ENCODE assay signal across 5 cellular contexts in the genomic region with DNA sequence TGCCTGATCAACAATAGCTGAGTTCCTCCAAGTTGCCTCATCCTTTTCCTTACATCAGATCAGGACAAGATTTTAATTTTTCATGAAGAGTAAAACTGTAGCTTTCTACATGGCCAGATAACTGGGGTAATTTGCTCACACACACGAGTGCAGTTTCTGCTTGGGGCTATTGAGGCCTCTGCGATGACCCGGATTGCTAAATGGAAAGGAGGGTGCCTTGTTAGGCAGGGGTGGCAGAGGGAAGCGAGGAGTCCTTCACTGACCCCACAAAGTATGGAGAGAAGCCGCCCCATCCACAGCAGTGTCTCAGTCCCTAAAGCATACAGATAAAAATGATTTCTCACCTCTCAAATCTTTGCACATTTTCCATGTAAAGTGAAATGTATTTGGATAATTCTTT.
"Had no signal": no experiment of that assay in that cellular context is flagged by ENCODE, and none has a peak within 500 bp of the region (broad histone marks: within the 10 kb centered on the region; RNA-seq: fewer than 3 reads in every experiment).

No MANE protein-coding gene starts in this region.

- H3K4me3 ChIP-seq: GM23338 had no signal

- H3K4me1 Mint-ChIP-seq: H9, IgD-negative memory B cell had no signal

- ATAC-seq: GM23338, HepG2 had no signal

- DNase-seq: H9, HCEC 1CT had no signal

- H3K27ac Mint-ChIP-seq: GM23338, H9, IgD-negative memory B cell had no signal

- H3K9me3 Mint-ChIP-seq: GM23338, H9, IgD-negative memory B cell had no signal

- H3K36me3 Mint-ChIP-seq: IgD-negative memory B cell had no signal

- H3K4me3 Mint-ChIP-seq: GM23338, H9, IgD-negative memory B cell had no signal
